In the genomic region with DNA sequence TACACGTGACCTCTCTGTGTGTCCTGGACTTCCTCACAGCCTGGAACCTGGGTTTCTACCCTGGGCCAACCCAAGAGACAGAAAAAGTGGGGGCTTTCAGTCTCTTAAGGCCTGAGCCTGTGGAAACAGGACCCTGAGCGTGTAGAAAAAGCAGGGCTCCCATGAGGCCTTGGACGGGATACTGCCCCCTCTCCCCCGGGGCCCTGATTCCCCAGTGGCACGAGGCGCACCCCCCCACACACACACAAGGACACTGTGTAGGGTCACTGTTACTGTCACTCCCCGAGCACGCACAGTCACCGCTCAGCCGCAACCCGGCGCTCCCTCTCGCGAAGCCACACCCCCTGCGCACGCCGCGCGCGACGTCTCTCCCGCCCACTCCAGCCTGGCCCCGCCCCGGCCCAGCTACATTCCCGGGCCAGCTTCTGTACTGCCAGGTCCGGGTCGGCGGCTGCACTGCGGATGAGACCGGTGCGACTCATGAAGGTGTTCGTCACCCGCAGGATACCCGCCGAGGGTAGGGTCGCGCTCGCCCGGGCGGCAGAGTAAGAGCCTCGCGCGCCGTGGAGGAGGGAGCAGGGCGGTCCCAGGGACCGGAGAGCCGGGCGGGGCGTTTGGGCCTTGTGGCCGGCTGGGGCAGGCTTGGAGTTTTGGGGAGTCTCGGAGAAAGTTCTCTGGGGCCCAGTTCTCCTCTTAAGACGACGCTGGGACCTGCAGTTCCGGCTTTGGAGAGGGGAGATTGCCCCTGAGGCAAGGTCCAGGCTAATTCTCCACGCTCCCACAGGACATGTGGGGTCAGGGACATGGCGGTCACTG, we compare ENCODE assay signal across 1 cellular context.
TF ChIP-seq lines count a peak whose summit lies in the region.

Gene GRHPR (plus strand): TSS at position 408 of the 816 bp plus-strand sequence. CDS start 55 bp downstream, at position 463.

TF ChIP-seq in HepG2, 621 proteins besides CTCF, POLR2A, EP300 and RAD21 (continued from another document and continues in another):
- TF ChIP-seq AHDC1 (CRISPR knock-in tag; IDR thresholded peaks at IDR 0.05; ENCODE audit: borderline replicate concordance) (no peak; the same call in 1 of the 2 replicates), RBAK (CRISPR knock-in tag; IDR thresholded peaks at IDR 0.05) (no peak), RERE (CRISPR knock-in tag; IDR thresholded peaks at IDR 0.05; ENCODE audit: low read depth) (no peak), IRF2 (CRISPR knock-in tag; IDR thresholded peaks at IDR 0.05) (peak; percentile 36), ZNF768 (CRISPR knock-in tag; IDR thresholded peaks at IDR 0.05) (peak; percentile 94), AGO1 (IDR thresholded peaks at IDR 0.05; ENCODE audit: low read depth, low read length, poor library complexity, severe bottlenecking) (peak; percentile 29), ZNF180 (CRISPR knock-in tag; IDR thresholded peaks at IDR 0.05; ENCODE audit: borderline replicate concordance, low read depth) (no peak), ZNF549 (CRISPR knock-in tag; IDR thresholded peaks at IDR 0.05) (no peak; the same call in none of the 2 replicates), ZNF614 (CRISPR knock-in tag; IDR thresholded peaks at IDR 0.05; ENCODE audit: borderline replicate concordance) (peak; percentile 46; the same call in 1 of the 2 replicates), POLR2G (IDR thresholded peaks at IDR 0.05; ENCODE audit: low read depth, low read length) (peak; percentile 87), NFE2 (CRISPR knock-in tag; IDR thresholded peaks at IDR 0.05) (no peak), ZBTB20 (CRISPR knock-in tag; IDR thresholded peaks at IDR 0.05; ENCODE audit: borderline replicate concordance, low read depth) (0 out of 2 replicates have a peak, but pooled peaks have one; percentile 57), ZFP1 (CRISPR knock-in tag; IDR thresholded peaks at IDR 0.05) (no peak), PRPF4 (IDR thresholded peaks at IDR 0.05; ENCODE audit: low read depth, low read length, poor library complexity, severe bottlenecking) (no peak), ZNF292 (CRISPR knock-in tag; IDR thresholded peaks at IDR 0.05; ENCODE audit: borderline replicate concordance, low read depth) (peak; percentile 63; the same call in 1 of the 2 replicates), ZNF770 (CRISPR knock-in tag; IDR thresholded peaks at IDR 0.05) (peak; percentile 70), KLF13 (CRISPR knock-in tag; IDR thresholded peaks at IDR 0.05) (peak; percentile 34; the same call in 1 of the 2 replicates), MEF2D (CRISPR knock-in tag; IDR thresholded peaks at IDR 0.05) (no peak), ZNF709 (CRISPR knock-in tag; IDR thresholded peaks at IDR 0.05) (peak; percentile 58; the same call in 1 of the 2 replicates), HOXA5 (CRISPR knock-in tag; IDR thresholded peaks at IDR 0.05) (peak; percentile 71; the same call in 1 of the 2 replicates), ZNF563 (CRISPR knock-in tag; IDR thresholded peaks at IDR 0.05) (peak; percentile 79; the same call in 1 of the 2 replicates), ZNF276 (CRISPR knock-in tag; IDR thresholded peaks at IDR 0.05; ENCODE audit: low read depth) (peak; percentile 82), HMG20A (CRISPR knock-in tag; IDR thresholded peaks at IDR 0.05; ENCODE audit: borderline replicate concordance) (0 out of 2 replicates have a peak, but pooled peaks have one; percentile 30), ADNP (CRISPR knock-in tag; IDR thresholded peaks at IDR 0.05) (no peak), LBX2 (CRISPR knock-in tag; IDR thresholded peaks at IDR 0.05; ENCODE audit: borderline replicate concordance) (no peak), RELA (CRISPR knock-in tag; IDR thresholded peaks at IDR 0.05) (no peak), MTA1 (CRISPR knock-in tag; IDR thresholded peaks at IDR 0.05; ENCODE audit: borderline replicate concordance) (0 out of 2 replicates have a peak, but pooled peaks have one; percentile 89)
- TF ChIP-seq, protein P1, sequence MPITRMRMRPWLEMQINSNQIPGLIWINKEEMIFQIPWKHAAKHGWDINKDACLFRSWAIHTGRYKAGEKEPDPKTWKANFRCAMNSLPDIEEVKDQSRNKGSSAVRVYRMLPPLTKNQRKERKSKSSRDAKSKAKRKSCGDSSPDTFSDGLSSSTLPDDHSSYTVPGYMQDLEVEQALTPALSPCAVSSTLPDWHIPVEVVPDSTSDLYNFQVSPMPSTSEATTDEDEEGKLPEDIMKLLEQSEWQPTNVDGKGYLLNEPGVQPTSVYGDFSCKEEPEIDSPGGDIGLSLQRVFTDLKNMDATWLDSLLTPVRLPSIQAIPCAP (CRISPR knock-in tag; IDR thresholded peaks at IDR 0.05; ENCODE audit: low read depth) = no peak
- TF ChIP-seq, protein P2, sequence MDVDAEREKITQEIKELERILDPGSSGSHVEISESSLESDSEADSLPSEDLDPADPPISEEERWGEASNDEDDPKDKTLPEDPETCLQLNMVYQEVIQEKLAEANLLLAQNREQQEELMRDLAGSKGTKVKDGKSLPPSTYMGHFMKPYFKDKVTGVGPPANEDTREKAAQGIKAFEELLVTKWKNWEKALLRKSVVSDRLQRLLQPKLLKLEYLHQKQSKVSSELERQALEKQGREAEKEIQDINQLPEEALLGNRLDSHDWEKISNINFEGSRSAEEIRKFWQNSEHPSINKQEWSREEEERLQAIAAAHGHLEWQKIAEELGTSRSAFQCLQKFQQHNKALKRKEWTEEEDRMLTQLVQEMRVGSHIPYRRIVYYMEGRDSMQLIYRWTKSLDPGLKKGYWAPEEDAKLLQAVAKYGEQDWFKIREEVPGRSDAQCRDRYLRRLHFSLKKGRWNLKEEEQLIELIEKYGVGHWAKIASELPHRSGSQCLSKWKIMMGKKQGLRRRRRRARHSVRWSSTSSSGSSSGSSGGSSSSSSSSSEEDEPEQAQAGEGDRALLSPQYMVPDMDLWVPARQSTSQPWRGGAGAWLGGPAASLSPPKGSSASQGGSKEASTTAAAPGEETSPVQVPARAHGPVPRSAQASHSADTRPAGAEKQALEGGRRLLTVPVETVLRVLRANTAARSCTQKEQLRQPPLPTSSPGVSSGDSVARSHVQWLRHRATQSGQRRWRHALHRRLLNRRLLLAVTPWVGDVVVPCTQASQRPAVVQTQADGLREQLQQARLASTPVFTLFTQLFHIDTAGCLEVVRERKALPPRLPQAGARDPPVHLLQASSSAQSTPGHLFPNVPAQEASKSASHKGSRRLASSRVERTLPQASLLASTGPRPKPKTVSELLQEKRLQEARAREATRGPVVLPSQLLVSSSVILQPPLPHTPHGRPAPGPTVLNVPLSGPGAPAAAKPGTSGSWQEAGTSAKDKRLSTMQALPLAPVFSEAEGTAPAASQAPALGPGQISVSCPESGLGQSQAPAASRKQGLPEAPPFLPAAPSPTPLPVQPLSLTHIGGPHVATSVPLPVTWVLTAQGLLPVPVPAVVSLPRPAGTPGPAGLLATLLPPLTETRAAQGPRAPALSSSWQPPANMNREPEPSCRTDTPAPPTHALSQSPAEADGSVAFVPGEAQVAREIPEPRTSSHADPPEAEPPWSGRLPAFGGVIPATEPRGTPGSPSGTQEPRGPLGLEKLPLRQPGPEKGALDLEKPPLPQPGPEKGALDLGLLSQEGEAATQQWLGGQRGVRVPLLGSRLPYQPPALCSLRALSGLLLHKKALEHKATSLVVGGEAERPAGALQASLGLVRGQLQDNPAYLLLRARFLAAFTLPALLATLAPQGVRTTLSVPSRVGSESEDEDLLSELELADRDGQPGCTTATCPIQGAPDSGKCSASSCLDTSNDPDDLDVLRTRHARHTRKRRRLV (CRISPR knock-in tag; IDR thresholded peaks at IDR 0.05) = no peak; the same call in 1 of the 2 replicates
